Comparison of ENCODE assay signal across 9 cellular contexts in genomic region chr3:127800508-127800907, GRCh38. TPM values are rescaled to one million over a fixed set of nuclear protein-coding genes. Genes with fewer than 3 reads are reported as not detected.
DNase-seq lines count a peak whose midpoint lies in the region; ATAC-seq, FAIRE-seq and TF ChIP-seq lines count a peak whose summit lies in the region.
"Had no signal": no experiment of that assay in that cellular context is flagged by ENCODE, and none has a peak within 500 bp of the region (broad histone marks: within the 10 kb centered on the region; RNA-seq: fewer than 3 reads in every experiment).

No MANE protein-coding gene starts in this region.

- no peak overlapping the region for H3K4me3 Mint-ChIP-seq in Caco-2 (ENCODE audit: unreplicated experiment)

- TF ChIP-seq EP300 in gastroesophageal sphincter (IDR thresholded peaks at IDR 0.05): no peak

- WGBS in gastroesophageal sphincter (ENCODE audit: low coverage in 1 of 2), 2 donors: 71 to 94% methylated on average over 2 of the region's 2 CpGs

- H3F3A ChIP-seq in MM.1S (ENCODE audit: insufficient read depth, low read length): no peaks in the 10 kb centered on the region

- no peak for ATAC-seq in HG03457 (IDR thresholded peaks at IDR 0.05; ENCODE audit: unreplicated experiment)
- ATAC-seq in gastroesophageal sphincter: no peak
- no peak for ATAC-seq in HG03571 (IDR thresholded peaks at IDR 0.05; ENCODE audit: unreplicated experiment)

- H3K27me3 ChIP-seq in ACC112 (ENCODE audit: insufficient read depth, low read length) (no peaks in the 10 kb centered on the region), MM.1S (replicated peaks; ENCODE audit: insufficient read depth, low read length) (no peaks in the 10 kb centered on the region), Caco-2 (replicated peaks; ENCODE audit: control insufficient read depth, insufficient read depth, low read length) (no peaks in the 10 kb centered on the region), gastroesophageal sphincter (no peaks in the 10 kb centered on the region)

- no peaks in the 10 kb centered on the region for H3K9me2 ChIP-seq in MM.1S (replicated peaks; ENCODE audit: insufficient read depth, low read length)

- H3K9me3 Mint-ChIP-seq in Caco-2 (ENCODE audit: unreplicated experiment): no peaks in the 10 kb centered on the region

- FAIRE-seq in GM19239 (lab: Jason Lieb, UNC): peak; percentile 57
- FAIRE-seq: G401.6 had no signal

- no TSS peak for BruUV-seq in Caco-2 (replicated peaks; lab: Mats Ljungman, UMichigan)

- no peak overlapping the region for H3K4me2 ChIP-seq in MM.1S (ENCODE audit: low read depth, low read length)

- no peak overlapping the region for H3K9ac ChIP-seq in MM.1S (ENCODE audit: low read length)

- H3K27ac ChIP-seq in ACC112 (ENCODE audit: low read depth, low read length): peak overlapping the region; percentile 95
- no peak overlapping the region for H3K27ac ChIP-seq in MM.1S (ENCODE audit: low read length)
- H3K27ac ChIP-seq in gastroesophageal sphincter: peak overlapping the region in 2 of 4 donors; percentile 35

- no peaks in the 10 kb centered on the region for H4K20me1 ChIP-seq in MM.1S (ENCODE audit: insufficient read depth, low read length)

- H3K36me3 Mint-ChIP-seq in Caco-2 (ENCODE audit: insufficient read depth, unreplicated experiment): no peaks in the 10 kb centered on the region

- peak overlapping the region; percentile 40; the same call in 1 of the 2 replicates for H3K4me3 ChIP-seq in ACC112 (ENCODE audit: low read depth, low read length)
- no peak overlapping the region for H3K4me3 ChIP-seq in MM.1S (ENCODE audit: low read length)
- H3K4me3 ChIP-seq in choroid plexus epithelial cell (ENCODE audit: low read depth, low read length): no peak overlapping the region
- H3K4me3 ChIP-seq in Caco-2 (ENCODE audit: low read depth, low read length): no peak overlapping the region
- H3K4me3 ChIP-seq in gastroesophageal sphincter: no peak overlapping the region

- H2AFZ ChIP-seq in ACC112 (ENCODE audit: low read length, unreplicated experiment) (peak overlapping the region; percentile 9), MM.1S (ENCODE audit: low read length) (no peak overlapping the region; the same call in 1 of the 2 replicates)

- POLR2A ChIA-PET in Caco-2 (lab: Charles Lee): no interaction called here

- no peak overlapping the region for H3K27ac Mint-ChIP-seq in Caco-2 (ENCODE audit: unreplicated experiment)

- H3K27me3 Mint-ChIP-seq in Caco-2 (ENCODE audit: insufficient read depth, unreplicated experiment): no peaks in the 10 kb centered on the region

- no peak for TF ChIP-seq POLR2A in gastroesophageal sphincter (IDR thresholded peaks at IDR 0.05)

- no peak for DNase-seq in GM19239 (ENCODE audit: insufficient read length, low spot score)
- peak; percentile 12 for DNase-seq in MM.1S
- DNase-seq in choroid plexus epithelial cell (ENCODE audit: low read depth): peak; percentile 75
- no peak for DNase-seq in Caco-2

- no peak for TF ChIP-seq CTCF in MM.1S (IDR thresholded peaks at IDR 0.05; ENCODE audit: low read length)
- TF ChIP-seq CTCF in choroid plexus epithelial cell (conservative IDR thresholded peaks at IDR 0.05; ENCODE audit: low read depth, low read length): no peak
- no peak for TF ChIP-seq CTCF in Caco-2 (IDR thresholded peaks at IDR 0.05; ENCODE audit: insufficient read depth in 1 of 2, low read depth in 1 of 2, low read length in 1 of 2, severe bottlenecking in 1 of 2, unreplicated experiment in 1 of 2)
- no peak for TF ChIP-seq CTCF in gastroesophageal sphincter (IDR thresholded peaks at IDR 0.05)

- peaks cover 7% of the 10 kb centered on the region; the same call in 1 of the 2 replicates for H3K36me3 ChIP-seq in ACC112 (ENCODE audit: insufficient read depth, low read length)
- no peaks in the 10 kb centered on the region for H3K36me3 ChIP-seq in MM.1S (replicated peaks; ENCODE audit: insufficient read depth, low read length)
- no peaks in the 10 kb centered on the region for H3K36me3 ChIP-seq in Caco-2 (ENCODE audit: control insufficient read depth, insufficient read depth, low read length)
- no peaks in the 10 kb centered on the region for H3K36me3 ChIP-seq in gastroesophageal sphincter

- intact Hi-C loops in Caco-2 (cut with micrococcal nuclease; ENCODE audit: unreplicated experiment): no loop called here

- H3K4me1 Mint-ChIP-seq in Caco-2 (ENCODE audit: low read depth, unreplicated experiment): peaks cover 16% of the 10 kb centered on the region

- H3K79me2 ChIP-seq in ACC112 (ENCODE audit: control insufficient read depth, insufficient read depth, low read length, unreplicated experiment) (peaks cover 8% of the 10 kb centered on the region), MM.1S (ENCODE audit: low read length) (no peaks in the 10 kb centered on the region)

- H3K4me1 ChIP-seq in ACC112 (ENCODE audit: control insufficient read depth, insufficient read depth, low read length, unreplicated experiment) (peaks cover 47% of the 10 kb centered on the region), MM.1S (ENCODE audit: low read length) (no peaks in the 10 kb centered on the region), Caco-2 (0 out of 2 replicates have a peak, but pooled peaks cover 3% of the 10 kb centered on the region), gastroesophageal sphincter (peaks cover 0 to 59% (median 12%) of the 10 kb centered on the region in 3 donors)

- H3K9me3 ChIP-seq in MM.1S (replicated peaks; ENCODE audit: insufficient read depth, low read length): no peaks in the 10 kb centered on the region
- H3K9me3 ChIP-seq in Caco-2: no peaks in the 10 kb centered on the region
- H3K9me3 ChIP-seq in gastroesophageal sphincter: no peaks in the 10 kb centered on the region

- CTCF ChIA-PET in Caco-2 (lab: Charles Lee): no interaction called here

RNA-seq across cellular contexts. Expression of gene MGLL, which starts 21.8 kb away (rescaled TPM):
- total RNA-seq in Caco-2 (2022): 7.8 and 8.4 TPM in 2 replicates
- total RNA-seq in gastroesophageal sphincter: 100 to 1,000 TPM in 1 of 4 donors, 10 to 100 TPM in 3; 39.2 to 171 (median 55.8) TPM

Comparison
In these comparisons a context has a peak if more than half of its experiments do, and no peak if none do; other contexts are left out.
1. DNase-seq: peak in MM.1S (single experiment) and choroid plexus epithelial cell (single experiment); none in GM19239 (single experiment) and Caco-2 (0 of 2).